8 cellular contexts compared by ENCODE assay signal in the genomic region with DNA sequence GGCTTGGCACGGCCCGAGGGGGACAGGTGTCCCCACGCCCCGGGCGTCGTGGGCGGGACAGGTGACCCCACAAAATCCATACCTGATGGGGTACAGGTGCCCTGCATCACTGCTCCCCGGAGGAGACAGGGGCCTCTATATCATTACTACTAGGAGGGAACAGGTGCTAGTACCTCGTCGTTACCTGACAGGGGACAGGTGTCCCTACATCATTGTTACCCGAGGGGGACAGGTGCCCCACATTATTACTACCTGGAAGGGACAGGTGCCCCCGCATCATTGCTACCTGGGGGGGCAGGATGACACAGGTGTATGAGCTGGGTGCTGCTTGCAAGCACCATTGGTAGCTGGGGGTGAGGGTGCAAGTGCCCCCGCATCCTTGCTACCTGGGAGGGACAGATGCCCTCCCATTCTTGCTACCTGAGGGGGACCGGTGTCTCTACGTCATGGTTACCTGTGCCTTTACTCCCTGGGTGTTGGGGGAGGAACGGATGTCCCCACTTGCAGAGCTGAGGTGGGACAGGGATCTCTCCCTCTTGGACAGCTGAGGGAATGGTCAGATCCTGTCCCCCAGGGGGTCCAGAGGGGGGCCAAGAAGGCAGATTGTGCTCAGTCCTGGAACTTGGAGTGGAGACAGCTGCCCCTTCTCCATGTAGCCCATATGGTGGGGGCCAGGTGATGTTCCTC. TPM values are rescaled to one million over a fixed set of nuclear protein-coding genes. Genes with fewer than 3 reads are reported as not detected.
DNase-seq lines count a peak whose midpoint lies in the region; ATAC-seq and TF ChIP-seq lines count a peak whose summit lies in the region.

No MANE protein-coding gene starts in this region.

- in situ Hi-C loops in GM23248 (cut with MboI): no loop called here

- H3K4me3 Mint-ChIP-seq in CD14-positive monocyte: peak overlapping the region; percentile 67 to 73

- no peaks in the 10 kb centered on the region for H3K9me3 ChIP-seq in GM23248 (ENCODE audit: low read depth)
- H3K9me3 ChIP-seq in WERI-Rb-1 (ENCODE audit: severe bottlenecking): no peaks in the 10 kb centered on the region
- H3K9me3 ChIP-seq in iPS DF 6.9 (ENCODE audit: control insufficient read depth, insufficient read depth, low read length): no peaks in the 10 kb centered on the region
- no peaks in the 10 kb centered on the region for H3K9me3 ChIP-seq in stomach smooth muscle (ENCODE audit: control insufficient read depth in 2 of 2, low read length in 2 of 2)

- H3K27me3 ChIP-seq in GM23248 (replicated peaks; ENCODE audit: insufficient read depth) (no peaks in the 10 kb centered on the region), WERI-Rb-1 (ENCODE audit: insufficient read depth, low read depth, severe bottlenecking) (no peaks in the 10 kb centered on the region), iPS DF 6.9 (ENCODE audit: control insufficient read depth, insufficient read depth, low read length) (no peaks in the 10 kb centered on the region), stomach smooth muscle (ENCODE audit: control insufficient read depth in 1 of 2, insufficient read depth in 2 of 2, low read length in 2 of 2) (no peaks in the 10 kb centered on the region)

- no peak overlapping the region for H3K27ac ChIP-seq in GM23248
- H3K27ac ChIP-seq in WERI-Rb-1: peak overlapping the region; percentile 28; the same call in 1 of the 2 replicates
- H3K27ac ChIP-seq in iPS DF 6.9 (ENCODE audit: low read length): no peak overlapping the region
- no peak overlapping the region for H3K27ac ChIP-seq in stomach smooth muscle (ENCODE audit: low read length)

- intact Hi-C loops in CD14-positive monocyte (cut with micrococcal nuclease): no loop called here

- peaks cover 34% of the 10 kb centered on the region for H3K79me2 ChIP-seq in GM23248 (ENCODE audit: insufficient read depth)

- TF ChIP-seq CTCF in CD14-positive monocyte (IDR thresholded peaks at IDR 0.05) (no peak), WERI-Rb-1 (IDR thresholded peaks at IDR 0.05; ENCODE audit: low read depth, low read length) (no peak)

- H4K20me1 ChIP-seq in GM23248 (ENCODE audit: insufficient read depth): no peaks in the 10 kb centered on the region

- no peak overlapping the region for H2AFZ ChIP-seq in GM23248

- no peak for DNase-seq in CD14-positive monocyte (ENCODE audit: low spot score)
- DNase-seq in GM23248: no peak
- DNase-seq in WERI-Rb-1: no peak
- no peak for DNase-seq in iPS DF 6.9 (ENCODE audit: low read depth, low spot score)
- no peak for DNase-seq in DMS153 (lab: John Stamatoyannopoulos, UW)
- DNase-seq in middle frontal gyrus (ENCODE audit: extremely low spot score, low spot score): no peak

- H3K9ac ChIP-seq in GM23248: peak overlapping the region; percentile 60; the same call in 1 of the 2 replicates
- H3K9ac ChIP-seq in stomach smooth muscle (ENCODE audit: low read length in 2 of 2): peak overlapping the region; percentile 18 to 75

- peaks cover 3 to 6% of the 10 kb centered on the region in 2 donors for H3K36me3 Mint-ChIP-seq in CD14-positive monocyte

- peak overlapping the region; percentile 56 for H3K4me2 ChIP-seq in GM23248 (ENCODE audit: unreplicated experiment)

- 12 to 27% methylated on average over 9 to 16 of the region's 16 CpGs for WGBS in GM23248 (ENCODE audit: low coverage in 1 of 2, low lambda C conversion rate in 2 of 2, missing lambda C conversion rate in 2 of 2), 2 experiments
- no CpG with 5 or more reads among the region's 16 CpGs for WGBS in iPS DF 6.9 (ENCODE audit: insufficient coverage, insufficient read length)

- peaks cover 8% of the 10 kb centered on the region; the same call in 1 of the 2 replicates for H3K4me1 ChIP-seq in GM23248 (ENCODE audit: insufficient read depth)
- H3K4me1 ChIP-seq in iPS DF 6.9 (ENCODE audit: control insufficient read depth, insufficient read depth, low read length): peaks cover 3% of the 10 kb centered on the region
- H3K4me1 ChIP-seq in stomach smooth muscle (ENCODE audit: control insufficient read depth, insufficient read depth, low read length): peaks cover 16% of the 10 kb centered on the region

- no peaks in the 10 kb centered on the region for H3K9me3 Mint-ChIP-seq in CD14-positive monocyte

- peaks cover 51% of the 10 kb centered on the region for H3K4me1 Mint-ChIP-seq in CD14-positive monocyte

- no peaks in the 10 kb centered on the region for H3K9me2 ChIP-seq in GM23248 (ENCODE audit: insufficient read depth)

- H3K27me3 Mint-ChIP-seq in CD14-positive monocyte (ENCODE audit: low read depth in 3 of 3): peaks cover 2% of the 10 kb centered on the region in 3 donors

- H3F3A ChIP-seq in GM23248 (ENCODE audit: insufficient read depth): peaks cover 16% of the 10 kb centered on the region; the same call in 1 of the 2 replicates

- ATAC-seq in HG03565 (IDR thresholded peaks at IDR 0.05; ENCODE audit: unreplicated experiment): no peak

- H3K4me3 ChIP-seq in GM23248 (peak overlapping the region; percentile 70), WERI-Rb-1 (ENCODE audit: low read depth, low read length) (peak overlapping the region; percentile 49), iPS DF 6.9 (ENCODE audit: low read length) (peak overlapping the region; percentile 91; the same call in 1 of the 2 replicates), stomach smooth muscle (ENCODE audit: low read length in 2 of 2) (peak overlapping the region; percentile 39 to 81)

- H3K36me3 ChIP-seq in GM23248 (ENCODE audit: low read depth) (no peaks in the 10 kb centered on the region), WERI-Rb-1 (peaks cover 11% of the 10 kb centered on the region), iPS DF 6.9 (ENCODE audit: control insufficient read depth, insufficient read depth, low read length) (no peaks in the 10 kb centered on the region), stomach smooth muscle (ENCODE audit: control insufficient read depth in 2 of 2, insufficient read depth in 2 of 2, low read length in 2 of 2) (no peaks in the 10 kb centered on the region)

- peak overlapping the region in 6 of 7 donors; percentile 19 to 83 (median 50) for H3K27ac Mint-ChIP-seq in CD14-positive monocyte

RNA-seq across cellular contexts. Expression of a gene that starts 0.6 kb away (rescaled TPM):
- polyA plus RNA-seq in CD14-positive monocyte (under 1 TPM; 0.28 to 0.55 TPM), GM23248 (2016; fragmentation: Nextera tagmentation; extraction: Ambion mirVana) (4.0 and 5.1 TPM in 2 replicates)
- total RNA-seq in GM23248 (2014; rRNA removed; shearing (Covaris generic)): 1.2 and 1.4 TPM in 2 replicates

RNA-seq across cellular contexts. Expression of a gene that starts 47.3 kb away (rescaled TPM):
- polyA plus RNA-seq in CD14-positive monocyte: 1 to 10 TPM; 1.6 to 2.0 TPM
- 5.7 and 6.4 TPM in 2 replicates for total RNA-seq in GM23248 (2014; rRNA removed; shearing (Covaris generic))
- 2.8 and 2.9 TPM in 2 replicates for polyA plus RNA-seq in GM23248 (2016; fragmentation: Nextera tagmentation; extraction: Ambion mirVana)
